1 cellular context compared by ENCODE assay signal in genomic region chr6:106847116-106847515, GRCh38.
TF ChIP-seq lines count a peak whose summit lies in the region.

No MANE protein-coding gene starts in this region.

TF ChIP-seq in K562, 482 proteins besides CTCF, POLR2A, EP300 and RAD21 (continued from another document and continues in another):
- TF ChIP-seq, protein P1, sequence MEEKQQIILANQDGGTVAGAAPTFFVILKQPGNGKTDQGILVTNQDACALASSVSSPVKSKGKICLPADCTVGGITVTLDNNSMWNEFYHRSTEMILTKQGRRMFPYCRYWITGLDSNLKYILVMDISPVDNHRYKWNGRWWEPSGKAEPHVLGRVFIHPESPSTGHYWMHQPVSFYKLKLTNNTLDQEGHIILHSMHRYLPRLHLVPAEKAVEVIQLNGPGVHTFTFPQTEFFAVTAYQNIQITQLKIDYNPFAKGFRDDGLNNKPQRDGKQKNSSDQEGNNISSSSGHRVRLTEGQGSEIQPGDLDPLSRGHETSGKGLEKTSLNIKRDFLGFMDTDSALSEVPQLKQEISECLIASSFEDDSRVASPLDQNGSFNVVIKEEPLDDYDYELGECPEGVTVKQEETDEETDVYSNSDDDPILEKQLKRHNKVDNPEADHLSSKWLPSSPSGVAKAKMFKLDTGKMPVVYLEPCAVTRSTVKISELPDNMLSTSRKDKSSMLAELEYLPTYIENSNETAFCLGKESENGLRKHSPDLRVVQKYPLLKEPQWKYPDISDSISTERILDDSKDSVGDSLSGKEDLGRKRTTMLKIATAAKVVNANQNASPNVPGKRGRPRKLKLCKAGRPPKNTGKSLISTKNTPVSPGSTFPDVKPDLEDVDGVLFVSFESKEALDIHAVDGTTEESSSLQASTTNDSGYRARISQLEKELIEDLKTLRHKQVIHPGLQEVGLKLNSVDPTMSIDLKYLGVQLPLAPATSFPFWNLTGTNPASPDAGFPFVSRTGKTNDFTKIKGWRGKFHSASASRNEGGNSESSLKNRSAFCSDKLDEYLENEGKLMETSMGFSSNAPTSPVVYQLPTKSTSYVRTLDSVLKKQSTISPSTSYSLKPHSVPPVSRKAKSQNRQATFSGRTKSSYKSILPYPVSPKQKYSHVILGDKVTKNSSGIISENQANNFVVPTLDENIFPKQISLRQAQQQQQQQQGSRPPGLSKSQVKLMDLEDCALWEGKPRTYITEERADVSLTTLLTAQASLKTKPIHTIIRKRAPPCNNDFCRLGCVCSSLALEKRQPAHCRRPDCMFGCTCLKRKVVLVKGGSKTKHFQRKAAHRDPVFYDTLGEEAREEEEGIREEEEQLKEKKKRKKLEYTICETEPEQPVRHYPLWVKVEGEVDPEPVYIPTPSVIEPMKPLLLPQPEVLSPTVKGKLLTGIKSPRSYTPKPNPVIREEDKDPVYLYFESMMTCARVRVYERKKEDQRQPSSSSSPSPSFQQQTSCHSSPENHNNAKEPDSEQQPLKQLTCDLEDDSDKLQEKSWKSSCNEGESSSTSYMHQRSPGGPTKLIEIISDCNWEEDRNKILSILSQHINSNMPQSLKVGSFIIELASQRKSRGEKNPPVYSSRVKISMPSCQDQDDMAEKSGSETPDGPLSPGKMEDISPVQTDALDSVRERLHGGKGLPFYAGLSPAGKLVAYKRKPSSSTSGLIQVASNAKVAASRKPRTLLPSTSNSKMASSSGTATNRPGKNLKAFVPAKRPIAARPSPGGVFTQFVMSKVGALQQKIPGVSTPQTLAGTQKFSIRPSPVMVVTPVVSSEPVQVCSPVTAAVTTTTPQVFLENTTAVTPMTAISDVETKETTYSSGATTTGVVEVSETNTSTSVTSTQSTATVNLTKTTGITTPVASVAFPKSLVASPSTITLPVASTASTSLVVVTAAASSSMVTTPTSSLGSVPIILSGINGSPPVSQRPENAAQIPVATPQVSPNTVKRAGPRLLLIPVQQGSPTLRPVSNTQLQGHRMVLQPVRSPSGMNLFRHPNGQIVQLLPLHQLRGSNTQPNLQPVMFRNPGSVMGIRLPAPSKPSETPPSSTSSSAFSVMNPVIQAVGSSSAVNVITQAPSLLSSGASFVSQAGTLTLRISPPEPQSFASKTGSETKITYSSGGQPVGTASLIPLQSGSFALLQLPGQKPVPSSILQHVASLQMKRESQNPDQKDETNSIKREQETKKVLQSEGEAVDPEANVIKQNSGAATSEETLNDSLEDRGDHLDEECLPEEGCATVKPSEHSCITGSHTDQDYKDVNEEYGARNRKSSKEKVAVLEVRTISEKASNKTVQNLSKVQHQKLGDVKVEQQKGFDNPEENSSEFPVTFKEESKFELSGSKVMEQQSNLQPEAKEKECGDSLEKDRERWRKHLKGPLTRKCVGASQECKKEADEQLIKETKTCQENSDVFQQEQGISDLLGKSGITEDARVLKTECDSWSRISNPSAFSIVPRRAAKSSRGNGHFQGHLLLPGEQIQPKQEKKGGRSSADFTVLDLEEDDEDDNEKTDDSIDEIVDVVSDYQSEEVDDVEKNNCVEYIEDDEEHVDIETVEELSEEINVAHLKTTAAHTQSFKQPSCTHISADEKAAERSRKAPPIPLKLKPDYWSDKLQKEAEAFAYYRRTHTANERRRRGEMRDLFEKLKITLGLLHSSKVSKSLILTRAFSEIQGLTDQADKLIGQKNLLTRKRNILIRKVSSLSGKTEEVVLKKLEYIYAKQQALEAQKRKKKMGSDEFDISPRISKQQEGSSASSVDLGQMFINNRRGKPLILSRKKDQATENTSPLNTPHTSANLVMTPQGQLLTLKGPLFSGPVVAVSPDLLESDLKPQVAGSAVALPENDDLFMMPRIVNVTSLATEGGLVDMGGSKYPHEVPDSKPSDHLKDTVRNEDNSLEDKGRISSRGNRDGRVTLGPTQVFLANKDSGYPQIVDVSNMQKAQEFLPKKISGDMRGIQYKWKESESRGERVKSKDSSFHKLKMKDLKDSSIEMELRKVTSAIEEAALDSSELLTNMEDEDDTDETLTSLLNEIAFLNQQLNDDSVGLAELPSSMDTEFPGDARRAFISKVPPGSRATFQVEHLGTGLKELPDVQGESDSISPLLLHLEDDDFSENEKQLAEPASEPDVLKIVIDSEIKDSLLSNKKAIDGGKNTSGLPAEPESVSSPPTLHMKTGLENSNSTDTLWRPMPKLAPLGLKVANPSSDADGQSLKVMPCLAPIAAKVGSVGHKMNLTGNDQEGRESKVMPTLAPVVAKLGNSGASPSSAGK (IDR thresholded peaks at IDR 0.05), result peak; percentile 93
- TF ChIP-seq SMARCC2 (IDR thresholded peaks at IDR 0.05; ENCODE audit: low read depth) (peak; percentile 80; the same call in 1 of the 2 replicates), ZNF140 (CRISPR knock-in tag; IDR thresholded peaks at IDR 0.05) (no peak), ZNF584 (CRISPR knock-in tag; IDR thresholded peaks at IDR 0.05; ENCODE audit: low read depth) (no peak), DNMT1 (IDR thresholded peaks at IDR 0.05) (no peak), FOXM1 (IDR thresholded peaks at IDR 0.05; ENCODE audit: low read depth) (peak; percentile 33; the same call in 1 of the 2 replicates), FOXM1 (CRISPR knock-in tag; IDR thresholded peaks at IDR 0.05; ENCODE audit: low read depth) (no peak), NFXL1 (CRISPR knock-in tag; IDR thresholded peaks at IDR 0.05) (no peak), TEAD1 (CRISPR knock-in tag; IDR thresholded peaks at IDR 0.05) (peak in 1 of 2 experiments; percentile 45; a peak in 2 of 4 replicates), RBM34 (IDR thresholded peaks at IDR 0.05; ENCODE audit: borderline replicate concordance, insufficient read depth, low read length) (no peak), POLR2G (IDR thresholded peaks at IDR 0.05; ENCODE audit: low read depth, low read length) (no peak), LEF1 (IDR thresholded peaks at IDR 0.05) (peak; percentile 64; the same call in 1 of the 2 replicates), NR4A1 (CRISPR knock-in tag; IDR thresholded peaks at IDR 0.05) (no peak), NR4A1 (tag; IDR thresholded peaks at IDR 0.05) (peak; percentile 37; the same call in 1 of the 2 replicates), ZNF253 (CRISPR knock-in tag; conservative IDR thresholded peaks at IDR 0.05) (no peak), ZNF699 (CRISPR knock-in tag; IDR thresholded peaks at IDR 0.05; ENCODE audit: insufficient replicate concordance) (no peak), CBFA2T2 (conservative IDR thresholded peaks at IDR 0.05) (no peak; the same call in 1 of the 2 replicates), SPI1 (IDR thresholded peaks at IDR 0.05; ENCODE audit: borderline replicate concordance, low read depth, low read length) (peak; percentile 96), GABPB1 (CRISPR knock-in tag; IDR thresholded peaks at IDR 0.05) (no peak), RFX5 (IDR thresholded peaks at IDR 0.05; ENCODE audit: low read depth, low read length) (no peak), MTA1 (IDR thresholded peaks at IDR 0.05; ENCODE audit: borderline replicate concordance) (peak; percentile 59; the same call in 1 of the 2 replicates), TRIM24 (IDR thresholded peaks at IDR 0.05) (peak in 1 of 2 experiments; percentile 33; a peak in 1 of 4 replicates), NONO (IDR thresholded peaks at IDR 0.05; ENCODE audit: low read depth in 2 of 2, low read length in 1 of 2) (no peak), OTX1 (CRISPR knock-in tag; IDR thresholded peaks at IDR 0.05) (no peak), ZNF830 (CRISPR knock-in tag; IDR thresholded peaks at IDR 0.05) (no peak), CBX5 (IDR thresholded peaks at IDR 0.05; ENCODE audit: borderline replicate concordance, low read depth) (no peak), MCM7 (IDR thresholded peaks at IDR 0.05) (no peak), ZNF696 (CRISPR knock-in tag; conservative IDR thresholded peaks at IDR 0.05) (no peak), HNRNPLL (IDR thresholded peaks at IDR 0.05; ENCODE audit: low read depth, low read length, poor library complexity, severe bottlenecking) (no peak), CCAR2 (IDR thresholded peaks at IDR 0.05; ENCODE audit: low read depth, low read length) (no peak), E4F1 (CRISPR knock-in tag; IDR thresholded peaks at IDR 0.05; ENCODE audit: borderline replicate concordance) (no peak), HNRNPL (IDR thresholded peaks at IDR 0.05; ENCODE audit: low read depth, low read length) (no peak), ZNF586 (CRISPR knock-in tag; conservative IDR thresholded peaks at IDR 0.05) (no peak), SREBF2 (CRISPR knock-in tag; IDR thresholded peaks at IDR 0.05) (no peak), CBX1 (IDR thresholded peaks at IDR 0.05; ENCODE audit: low read depth) (no peak), ASH1L (IDR thresholded peaks at IDR 0.05; ENCODE audit: borderline replicate concordance, low read depth, partially characterized antibody) (no peak), GATAD2B (IDR thresholded peaks at IDR 0.05; ENCODE audit: borderline replicate concordance) (0 out of 2 replicates have a peak, but pooled peaks have one; percentile 8), TGIF2 (CRISPR knock-in tag; IDR thresholded peaks at IDR 0.05) (no peak), XRCC3 (IDR thresholded peaks at IDR 0.05) (no peak), AFF4 (CRISPR knock-in tag; IDR thresholded peaks at IDR 0.05) (no peak), ZNF24 (IDR thresholded peaks at IDR 0.05) (no peak)
- TF ChIP-seq, protein P2, sequence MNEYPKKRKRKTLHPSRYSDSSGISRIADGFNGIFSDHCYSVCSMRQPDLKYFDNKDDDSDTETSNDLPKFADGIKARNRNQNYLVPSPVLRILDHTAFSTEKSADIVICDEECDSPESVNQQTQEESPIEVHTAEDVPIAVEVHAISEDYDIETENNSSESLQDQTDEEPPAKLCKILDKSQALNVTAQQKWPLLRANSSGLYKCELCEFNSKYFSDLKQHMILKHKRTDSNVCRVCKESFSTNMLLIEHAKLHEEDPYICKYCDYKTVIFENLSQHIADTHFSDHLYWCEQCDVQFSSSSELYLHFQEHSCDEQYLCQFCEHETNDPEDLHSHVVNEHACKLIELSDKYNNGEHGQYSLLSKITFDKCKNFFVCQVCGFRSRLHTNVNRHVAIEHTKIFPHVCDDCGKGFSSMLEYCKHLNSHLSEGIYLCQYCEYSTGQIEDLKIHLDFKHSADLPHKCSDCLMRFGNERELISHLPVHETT (CRISPR knock-in tag; conservative IDR thresholded peaks at IDR 0.05 in 1 of 2, IDR thresholded peaks at IDR 0.05 in 1 of 2), result peak in 1 of 2 experiments; percentile 64; a peak in 1 of 4 replicates
- TF ChIP-seq, protein P3, sequence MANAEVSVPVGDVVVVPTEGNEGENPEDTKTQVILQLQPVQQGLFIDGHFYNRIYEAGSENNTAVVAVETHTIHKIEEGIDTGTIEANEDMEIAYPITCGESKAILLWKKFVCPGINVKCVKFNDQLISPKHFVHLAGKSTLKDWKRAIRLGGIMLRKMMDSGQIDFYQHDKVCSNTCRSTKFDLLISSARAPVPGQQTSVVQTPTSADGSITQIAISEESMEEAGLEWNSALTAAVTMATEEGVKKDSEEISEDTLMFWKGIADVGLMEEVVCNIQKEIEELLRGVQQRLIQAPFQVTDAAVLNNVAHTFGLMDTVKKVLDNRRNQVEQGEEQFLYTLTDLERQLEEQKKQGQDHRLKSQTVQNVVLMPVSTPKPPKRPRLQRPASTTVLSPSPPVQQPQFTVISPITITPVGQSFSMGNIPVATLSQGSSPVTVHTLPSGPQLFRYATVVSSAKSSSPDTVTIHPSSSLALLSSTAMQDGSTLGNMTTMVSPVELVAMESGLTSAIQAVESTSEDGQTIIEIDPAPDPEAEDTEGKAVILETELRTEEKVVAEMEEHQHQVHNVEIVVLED (CRISPR knock-in tag; IDR thresholded peaks at IDR 0.05), result no peak
- TF ChIP-seq, protein P4, sequence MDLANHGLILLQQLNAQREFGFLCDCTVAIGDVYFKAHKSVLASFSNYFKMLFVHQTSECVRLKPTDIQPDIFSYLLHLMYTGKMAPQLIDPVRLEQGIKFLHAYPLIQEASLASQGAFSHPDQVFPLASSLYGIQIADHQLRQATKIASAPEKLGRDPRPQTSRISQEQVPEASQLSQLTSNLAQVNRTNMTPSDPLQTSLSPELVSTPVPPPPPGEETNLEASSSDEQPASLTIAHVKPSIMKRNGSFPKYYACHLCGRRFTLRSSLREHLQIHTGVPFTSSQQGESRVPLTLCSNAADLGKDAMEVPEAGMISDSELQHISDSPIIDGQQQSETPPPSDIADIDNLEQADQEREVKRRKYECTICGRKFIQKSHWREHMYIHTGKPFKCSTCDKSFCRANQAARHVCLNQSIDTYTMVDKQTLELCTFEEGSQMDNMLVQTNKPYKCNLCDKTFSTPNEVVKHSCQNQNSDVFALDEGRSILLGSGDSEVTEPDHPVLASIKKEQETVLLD (IDR thresholded peaks at IDR 0.05), result no peak
